In the genomic region with DNA sequence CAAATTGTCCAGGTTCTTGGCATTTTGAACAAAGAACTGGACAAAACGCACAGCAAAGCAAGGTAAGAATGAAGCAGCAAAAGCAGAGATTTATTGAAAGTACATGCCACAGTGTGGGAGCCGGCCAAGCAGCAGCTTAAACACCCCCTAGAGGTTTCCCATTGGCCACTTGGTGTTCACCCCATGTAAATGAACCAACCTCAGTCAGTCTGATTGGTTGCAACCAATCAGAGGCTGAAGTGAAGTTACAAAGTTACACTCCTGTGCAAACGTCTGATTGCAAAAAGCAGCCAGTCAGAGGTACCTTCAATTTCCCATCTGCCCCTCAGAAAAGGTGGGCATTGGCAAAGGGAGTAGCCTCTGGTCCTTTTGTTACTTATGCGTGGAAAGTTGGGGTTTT, we compare ENCODE assay signal across 1 cellular context.
TF ChIP-seq lines count a peak whose summit lies in the region.

No MANE protein-coding gene starts in this region.

TF ChIP-seq in HepG2, 621 proteins besides CTCF, POLR2A, EP300 and RAD21 (continued from another document):
- TF ChIP-seq ZBTB2 (CRISPR knock-in tag; IDR thresholded peaks at IDR 0.05; ENCODE audit: low read depth): no peak
- TF ChIP-seq ZNF335 (CRISPR knock-in tag; IDR thresholded peaks at IDR 0.05): no peak
- TF ChIP-seq ZNF546 (CRISPR knock-in tag; conservative IDR thresholded peaks at IDR 0.05): no peak
- no peak for TF ChIP-seq ZNF616 (CRISPR knock-in tag; IDR thresholded peaks at IDR 0.05; ENCODE audit: low read depth)
- TF ChIP-seq REPIN1 (CRISPR knock-in tag; IDR thresholded peaks at IDR 0.05; ENCODE audit: borderline replicate concordance, low read depth): no peak; the same call in 1 of the 2 replicates
- TF ChIP-seq ZSCAN31 (CRISPR knock-in tag; IDR thresholded peaks at IDR 0.05; ENCODE audit: low read depth): no peak
- no peak for TF ChIP-seq MLXIP (CRISPR knock-in tag; IDR thresholded peaks at IDR 0.05; ENCODE audit: borderline replicate concordance)
- TF ChIP-seq HMG20B (CRISPR knock-in tag; conservative IDR thresholded peaks at IDR 0.05): peak; percentile 91; the same call in 1 of the 2 replicates
- peak; percentile 93 for TF ChIP-seq HMGXB3 (CRISPR knock-in tag; IDR thresholded peaks at IDR 0.05; ENCODE audit: borderline replicate concordance)
- TF ChIP-seq NR3C1 (CRISPR knock-in tag; IDR thresholded peaks at IDR 0.05): no peak
- TF ChIP-seq MXD4 (CRISPR knock-in tag; IDR thresholded peaks at IDR 0.05): no peak
- TF ChIP-seq, protein P1, sequence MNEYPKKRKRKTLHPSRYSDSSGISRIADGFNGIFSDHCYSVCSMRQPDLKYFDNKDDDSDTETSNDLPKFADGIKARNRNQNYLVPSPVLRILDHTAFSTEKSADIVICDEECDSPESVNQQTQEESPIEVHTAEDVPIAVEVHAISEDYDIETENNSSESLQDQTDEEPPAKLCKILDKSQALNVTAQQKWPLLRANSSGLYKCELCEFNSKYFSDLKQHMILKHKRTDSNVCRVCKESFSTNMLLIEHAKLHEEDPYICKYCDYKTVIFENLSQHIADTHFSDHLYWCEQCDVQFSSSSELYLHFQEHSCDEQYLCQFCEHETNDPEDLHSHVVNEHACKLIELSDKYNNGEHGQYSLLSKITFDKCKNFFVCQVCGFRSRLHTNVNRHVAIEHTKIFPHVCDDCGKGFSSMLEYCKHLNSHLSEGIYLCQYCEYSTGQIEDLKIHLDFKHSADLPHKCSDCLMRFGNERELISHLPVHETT (CRISPR knock-in tag; conservative IDR thresholded peaks at IDR 0.05): 0 out of 2 replicates have a peak, but pooled peaks have one; percentile 22
- TF ChIP-seq PRPF4 (IDR thresholded peaks at IDR 0.05; ENCODE audit: low read depth, low read length, poor library complexity, severe bottlenecking): no peak
